ENCODE assay signal across 10 cellular contexts in genomic region chr7:158802535-158803199, GRCh38. TPM values are rescaled to one million over a fixed set of nuclear protein-coding genes. Genes with fewer than 3 reads are reported as not detected.
DNase-seq lines count a peak whose midpoint lies in the region; ATAC-seq and TF ChIP-seq lines count a peak whose summit lies in the region.
"Had no signal": no experiment of that assay in that cellular context is flagged by ENCODE, and none has a peak within 500 bp of the region (broad histone marks: within the 10 kb centered on the region; RNA-seq: fewer than 3 reads in every experiment).

No MANE protein-coding gene starts in this region.

- peaks cover 2 to 4% of the 10 kb centered on the region in 2 donors for H3K4me1 ChIP-seq in lung (ENCODE audit: control insufficient read depth in 2 of 2, insufficient read depth in 2 of 2, low read length in 2 of 2)

- peaks cover 6% of the 10 kb centered on the region for H3K4me1 Mint-ChIP-seq in CD14-positive monocyte
- peaks cover 65% of the 10 kb centered on the region for H3K4me1 Mint-ChIP-seq in chondrocyte (ENCODE audit: low read depth)

- WGBS in lung, 2 donors = 42 to 49% methylated on average over 5 of the region's 5 CpGs

- no peak for TF ChIP-seq CTCF in CD14-positive monocyte (IDR thresholded peaks at IDR 0.05)
- no peak for TF ChIP-seq CTCF in chondrocyte (IDR thresholded peaks at IDR 0.05)
- TF ChIP-seq CTCF in lung (IDR thresholded peaks at IDR 0.05; ENCODE audit: control extremely low read depth, extremely low read depth) = no peak

- DNase-seq in CD14-positive monocyte (ENCODE audit: low spot score) = no peak
- DNase-seq in M059J (ENCODE audit: low read depth) = peak; percentile 74
- no peak for DNase-seq in chondrocyte (ENCODE audit: low spot score)
- no peak for DNase-seq in lung (ENCODE audit: low spot score)
- DNase-seq in cerebellar cortex (ENCODE audit: low spot score) = no peak
- DNase-seq in NCI-H187 (lab: John Stamatoyannopoulos, UW) = no peak
- DNase-seq in stimulated activated CD4-positive, alpha-beta T cell treated with anti-CD3 and anti-CD28 coated beads, Interleukin-2, amount 100 ng/mL, for 24 hours = no peak
- DNase-seq in NAMALWA (ENCODE audit: low spot score) = no peak
- DNase-seq: NCI-H1694 treated with DMSO at 0.1 percent for 48 hours, T1000 had no signal

- no peak overlapping the region for H3K4me3 Mint-ChIP-seq in CD14-positive monocyte
- peak overlapping the region; percentile 45 for H3K4me3 Mint-ChIP-seq in chondrocyte (ENCODE audit: unreplicated experiment)

- intact Hi-C loops in CD14-positive monocyte (cut with micrococcal nuclease) = loop anchor here in 1 of 2 donors (10.0 kb wide), 1 partner anchor 52 kb away; the partner anchor contains the start of gene DYNC2I1

- H3K27me3 ChIP-seq in lung (ENCODE audit: control insufficient read depth, insufficient read depth) = no peaks in the 10 kb centered on the region

- H3K4me3 ChIP-seq in lung = no peak overlapping the region

- peak; percentile 60 for ATAC-seq in lung (ENCODE audit: insufficient read depth, low FRiP score)

- H3K36me3 Mint-ChIP-seq in CD14-positive monocyte = peaks cover 27 to 42% of the 10 kb centered on the region in 2 donors
- peaks cover 6% of the 10 kb centered on the region for H3K36me3 Mint-ChIP-seq in chondrocyte (ENCODE audit: low read depth)

- H3K27ac ChIP-seq in lung (ENCODE audit: low read depth in 1 of 2, low read length in 1 of 2) = peak overlapping the region in 1 of 2 donors; percentile 50

- H3K27ac Mint-ChIP-seq in CD14-positive monocyte (peak overlapping the region in 5 of 7 donors; percentile 7 to 57 (median 46)), chondrocyte (ENCODE audit: unreplicated experiment) (peak overlapping the region; percentile 96)

- H3K36me3 ChIP-seq in lung (ENCODE audit: control insufficient read depth in 2 of 2, insufficient read depth in 2 of 2, low read length in 2 of 2) = peaks cover 0 to 8% of the 10 kb centered on the region in 2 donors

- H3K9me3 Mint-ChIP-seq in CD14-positive monocyte = peaks cover 4 to 10% (median 6%) of the 10 kb centered on the region in 7 donors
- no peaks in the 10 kb centered on the region for H3K9me3 Mint-ChIP-seq in chondrocyte (ENCODE audit: low read depth)

- H3K27me3 Mint-ChIP-seq in CD14-positive monocyte (ENCODE audit: low read depth in 3 of 3) (no peaks in the 10 kb centered on the region), chondrocyte (ENCODE audit: low read depth) (no peaks in the 10 kb centered on the region)

- no peaks in the 10 kb centered on the region for H3K9me3 ChIP-seq in lung (ENCODE audit: control insufficient read depth in 2 of 2, insufficient read depth in 1 of 2, low read length in 1 of 2)

RNA-seq across cellular contexts. Expression of gene ESYT2, which starts 26.6 kb away (rescaled TPM):
- polyA plus RNA-seq in CD14-positive monocyte (10 to 100 TPM; 14.0 to 24.1 TPM), lung (10 to 100 TPM; 16.4 to 36.2 TPM)
- 36.5 and 69.8 TPM in 2 replicates for total RNA-seq in M059J (2014; rRNA removed; shearing (Covaris generic))
- total RNA-seq in chondrocyte (87.4 to 108 TPM (median 104 TPM) in 3 replicates), lung (10 to 100 TPM; 79.7 to 83.0 TPM)

RNA-seq across cellular contexts. Expression of gene DYNC2I1, which starts 53.7 kb away (rescaled TPM):
- polyA plus RNA-seq in CD14-positive monocyte (1 to 10 TPM; 4.3 to 6.1 TPM), lung (10 to 100 TPM; 10.3 to 14.0 TPM)
- total RNA-seq in M059J (2014; rRNA removed; shearing (Covaris generic)) = 2.4 and 6.1 TPM in 2 replicates
- total RNA-seq in chondrocyte (17.6 to 25.4 TPM (median 18.9 TPM) in 3 replicates), lung (10 to 100 TPM; 25.6 to 26.2 TPM)
